18 cellular contexts compared by ENCODE assay signal in the genomic region with DNA sequence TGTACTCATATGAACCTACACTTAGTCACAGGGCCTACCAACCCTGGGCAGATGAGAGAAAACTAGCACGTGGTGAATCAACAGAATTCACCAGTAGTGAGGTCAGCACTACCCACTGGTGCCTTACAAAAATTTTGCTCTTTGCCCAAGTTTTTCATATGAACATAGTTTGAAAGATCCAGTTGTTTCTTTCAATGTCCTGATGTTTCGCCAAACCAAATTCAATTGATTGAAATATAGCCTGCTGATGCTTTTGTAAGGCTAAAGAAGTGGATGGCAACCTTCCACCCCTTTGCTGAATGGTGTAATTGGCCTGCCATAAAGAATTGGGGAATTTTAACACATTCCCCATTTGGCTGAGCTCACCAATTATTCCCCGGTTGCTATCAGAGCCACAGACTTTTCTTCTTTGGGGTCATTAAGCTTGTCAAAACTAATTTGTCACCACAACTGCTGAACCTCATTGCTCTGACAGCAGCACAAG.
DNase-seq lines count a peak whose midpoint lies in the region; ATAC-seq, FAIRE-seq and TF ChIP-seq lines count a peak whose summit lies in the region.
"Had no signal": no experiment of that assay in that cellular context is flagged by ENCODE, and none has a peak within 500 bp of the region (broad histone marks: within the 10 kb centered on the region; RNA-seq: fewer than 3 reads in every experiment).

No MANE protein-coding gene starts in this region.

- DNase-seq in HCEC 1CT, result peak; percentile 82
- peak; percentile 54 for DNase-seq in astrocyte (ENCODE audit: low read depth)
- DNase-seq in globus pallidus (ENCODE audit: low spot score), result peak; percentile 63
- peak; percentile 50 for DNase-seq in stromal cell of bone marrow (ENCODE audit: low read depth)
- no peak for DNase-seq in left lobe of liver (ENCODE audit: low spot score)
- DNase-seq: activated CD4-positive, alpha-beta memory T cell treated with anti-CD3 and anti-CD28 coated beads, Interleukin-2, amount 10 ng/mL, durations not matched to agents 7 days and 5 days; DMS79 treated with DMSO at 0.1 percent for 48 hours; H7; NCI-H1105; NCI-H2171 treated with DMSO at 0.1 percent for 48 hours; stimulated activated naive CD4-positive, alpha-beta T cell; uterus had no signal

- no peaks in the 10 kb centered on the region for H3K9me3 ChIP-seq in astrocyte (ENCODE audit: insufficient read depth, low read depth, low read length)
- H3K9me3 ChIP-seq: uterus had no signal

- H3K27me3 Mint-ChIP-seq in astrocyte (ENCODE audit: low read depth, unreplicated experiment), result no peaks in the 10 kb centered on the region

- ATAC-seq in left lobe of liver, result no peak
- no peak for ATAC-seq in HG03571 (IDR thresholded peaks at IDR 0.05; ENCODE audit: unreplicated experiment)
- ATAC-seq in GM21528 (IDR thresholded peaks at IDR 0.05; ENCODE audit: low FRiP score, unreplicated experiment), result no peak
- ATAC-seq: GM12878 had no signal

- H3K27ac ChIP-seq in astrocyte (ENCODE audit: low read depth, low read length), result no peak overlapping the region
- H3K27ac ChIP-seq: skin epidermis, uterus had no signal

- peaks cover 35% of the 10 kb centered on the region for H3K4me1 Mint-ChIP-seq in astrocyte (ENCODE audit: low read depth, unreplicated experiment)
- H3K4me1 Mint-ChIP-seq: activated CD4-positive, alpha-beta memory T cell treated with anti-CD3 and anti-CD28 coated beads, Interleukin-2, amount 10 ng/mL, durations not matched to agents 7 days and 5 days had no signal

- peaks cover 4% of the 10 kb centered on the region for H3K36me3 Mint-ChIP-seq in astrocyte (ENCODE audit: low read depth, unreplicated experiment)

- H4K20me1 ChIP-seq in astrocyte (ENCODE audit: insufficient read depth, low read length), result peaks cover 4% of the 10 kb centered on the region

- no peak overlapping the region for H3K9ac ChIP-seq in astrocyte (ENCODE audit: low read length)

- no peaks in the 10 kb centered on the region for H3K9me3 Mint-ChIP-seq in astrocyte (ENCODE audit: unreplicated experiment)
- H3K9me3 Mint-ChIP-seq: activated CD4-positive, alpha-beta memory T cell treated with anti-CD3 and anti-CD28 coated beads, Interleukin-2, amount 10 ng/mL, durations not matched to agents 7 days and 5 days; activated T-helper 2 cell treated with anti-CD3 and anti-CD28 coated beads, Interferon-gamma antibody, Interleukin-2, Interleukin-4, amounts not matched to agents 10 μg/mL and 5 μg/mL and 100 μg/mL, durations not matched to agents 14 hours and 24 hours and 36 hours; neural crest cell had no signal

- peaks cover 19% of the 10 kb centered on the region for H3K4me1 ChIP-seq in astrocyte (ENCODE audit: insufficient read depth, low read length)

- H3K27ac Mint-ChIP-seq in astrocyte (ENCODE audit: unreplicated experiment), result peak overlapping the region; percentile 75
- H3K27ac Mint-ChIP-seq: activated CD4-positive, alpha-beta memory T cell treated with anti-CD3 and anti-CD28 coated beads, Interleukin-2, amount 10 ng/mL, durations not matched to agents 7 days and 5 days; activated T-helper 2 cell treated with anti-CD3 and anti-CD28 coated beads, Interferon-gamma antibody, Interleukin-2, Interleukin-4, amounts not matched to agents 10 μg/mL and 5 μg/mL and 100 μg/mL, durations not matched to agents 14 hours and 24 hours and 36 hours had no signal

- peaks cover 18% of the 10 kb centered on the region for H3K79me2 ChIP-seq in astrocyte (ENCODE audit: insufficient read depth, low read length)

- no peak overlapping the region for H2AFZ ChIP-seq in astrocyte (ENCODE audit: low read depth, low read length)

- no peak overlapping the region for H3K4me2 ChIP-seq in astrocyte (ENCODE audit: low read length)

- TF ChIP-seq CTCF in astrocyte (IDR thresholded peaks at IDR 0.05; ENCODE audit: insufficient read depth, low read depth, low read length), result no peak

- no peak for FAIRE-seq in astrocyte (lab: Jason Lieb, UNC)
- FAIRE-seq: GM12878 had no signal

- no peak overlapping the region for H3K4me3 Mint-ChIP-seq in astrocyte (ENCODE audit: unreplicated experiment)
- H3K4me3 Mint-ChIP-seq: activated CD4-positive, alpha-beta memory T cell treated with anti-CD3 and anti-CD28 coated beads, Interleukin-2, amount 10 ng/mL, durations not matched to agents 7 days and 5 days; neural crest cell had no signal

- H3K27me3 ChIP-seq in astrocyte (ENCODE audit: insufficient read depth, low read length), result no peaks in the 10 kb centered on the region
- H3K27me3 ChIP-seq: uterus had no signal

- H3K4me3 ChIP-seq in astrocyte (ENCODE audit: insufficient read depth, low read depth, low read length), result no peak overlapping the region
- H3K4me3 ChIP-seq: GM12878, skin epidermis, uterus had no signal

- no peaks in the 10 kb centered on the region for H3K36me3 ChIP-seq in astrocyte (ENCODE audit: insufficient read depth, low read length)
- H3K36me3 ChIP-seq: uterus had no signal
